In genomic region chr3:184129012-184129411, GRCh38 we compare ENCODE assay signal across 8 cellular contexts. TPM values are rescaled to one million over a fixed set of nuclear protein-coding genes. Genes with fewer than 3 reads are reported as not detected.
DNase-seq lines count a peak whose midpoint lies in the region; ATAC-seq, FAIRE-seq and TF ChIP-seq lines count a peak whose summit lies in the region.

No MANE protein-coding gene starts in this region.

- no peaks in the 10 kb centered on the region for H3K36me3 Mint-ChIP-seq in HFFc6 (ENCODE audit: low read depth)
- peaks cover 2% of the 10 kb centered on the region for H3K36me3 Mint-ChIP-seq in activated T-cell treated with anti-CD3 and anti-CD28 coated beads, Interleukin-2, amount 50 U/mL, for 24 hours (ENCODE audit: low read depth)
- no peaks in the 10 kb centered on the region for H3K36me3 Mint-ChIP-seq in mesothelial cell of epicardium

- no peaks in the 10 kb centered on the region for H3K27me3 Mint-ChIP-seq in HFFc6 (ENCODE audit: insufficient read depth)
- no peaks in the 10 kb centered on the region for H3K27me3 Mint-ChIP-seq in activated T-cell treated with anti-CD3 and anti-CD28 coated beads, Interleukin-2, amount 50 U/mL, for 24 hours
- no peaks in the 10 kb centered on the region for H3K27me3 Mint-ChIP-seq in mesothelial cell of epicardium (ENCODE audit: low read depth)

- CTCF ChIA-PET in SK-N-SH (lab: Yijun Ruan, JAX), result interaction anchor here (0.6 to 1.8 kb wide), 3 partner anchors 77 to 121 kb away, joined by 3 to 6 read pairs (median 4); partner anchors contain the start of gene EEF1AKMT4

- intact Hi-C loops in transverse colon (cut with DNase I; ENCODE audit: low total_unique reads), result no loop called here

- in situ Hi-C loops in transverse colon (cut with MboI; ENCODE audit: low pct_ligation_motif_present in 1 of 4, low pct_unique_long_range_greater_than_20kb in 1 of 4, low sequenced_read_pairs in 3 of 4), result loop anchor here in 2 of 4 donors (25.0 kb wide), 2 partner anchors 108 to 242 kb away; partner anchors contain the start of genes ALG3 (in 1 of the 2), EEF1AKMT4 (in 1 of the 2), PARL (in 1 of the 2) and VWA5B2 (in 1 of the 2)

- H3K4me1 Mint-ChIP-seq in HFFc6 (ENCODE audit: low read depth), result peaks cover 28% of the 10 kb centered on the region
- H3K4me1 Mint-ChIP-seq in activated T-cell treated with anti-CD3 and anti-CD28 coated beads, Interleukin-2, amount 50 U/mL, for 24 hours (ENCODE audit: low read depth), result peaks cover 10% of the 10 kb centered on the region
- peaks cover 8% of the 10 kb centered on the region for H3K4me1 Mint-ChIP-seq in mesothelial cell of epicardium

- H3F3A ChIP-seq in SK-N-SH (replicated peaks; ENCODE audit: insufficient read depth), result peaks cover 6% of the 10 kb centered on the region

- TF ChIP-seq POLR2A in transverse colon (IDR thresholded peaks at IDR 0.05), result no peak

- TF ChIP-seq CTCF in D721Med (IDR thresholded peaks at IDR 0.05; ENCODE audit: insufficient read depth, missing control alignments) (peak; percentile 28), HFFc6 (IDR thresholded peaks at IDR 0.05) (peak; percentile 75), SK-N-SH (IDR thresholded peaks at IDR 0.05) (peak; percentile 52), hepatocyte (IDR thresholded peaks at IDR 0.05; ENCODE audit: poor library complexity) (peak; percentile 16), mesothelial cell of epicardium (IDR thresholded peaks at IDR 0.05; ENCODE audit: unreplicated experiment) (no peak), transverse colon (IDR thresholded peaks at IDR 0.05) (peak in 2 of 5 experiments; percentile 15 to 21)

- no peak overlapping the region for H3K4me2 ChIP-seq in SK-N-SH
- no peak overlapping the region for H3K4me2 ChIP-seq in hepatocyte

- H3K4me3 Mint-ChIP-seq in HFFc6 (no peak overlapping the region), mesothelial cell of epicardium (no peak overlapping the region)
- no peak overlapping the region for H3K4me3 Mint-ChIP-seq in activated T-cell treated with anti-CD3 and anti-CD28 coated beads, Interleukin-2, amount 50 U/mL, for 24 hours

- no peaks in the 10 kb centered on the region for H3K9me2 ChIP-seq in SK-N-SH
- H3K9me2 ChIP-seq in hepatocyte (replicated peaks; ENCODE audit: insufficient read depth), result no peaks in the 10 kb centered on the region

- H3K27me3 ChIP-seq in SK-N-SH (ENCODE audit: insufficient read depth) (no peaks in the 10 kb centered on the region), hepatocyte (no peaks in the 10 kb centered on the region), transverse colon (no peaks in the 10 kb centered on the region)

- H3K27ac Mint-ChIP-seq in HFFc6 (peak overlapping the region; percentile 35; the same call in 1 of the 2 replicates), mesothelial cell of epicardium (no peak overlapping the region)
- H3K27ac Mint-ChIP-seq in activated T-cell treated with anti-CD3 and anti-CD28 coated beads, Interleukin-2, amount 50 U/mL, for 24 hours, result no peak overlapping the region

- WGBS in SK-N-SH (ENCODE audit: low lambda C conversion rate), result 40% methylated on average over 1 of the region's 2 CpGs
- WGBS in hepatocyte (ENCODE audit: low lambda C conversion rate, missing lambda C conversion rate), result 12% methylated on average over 2 of the region's 2 CpGs
- 39% methylated on average over 2 of the region's 2 CpGs; no CpG with 5 or more reads in 1 of the 2 donors for WGBS in transverse colon (ENCODE audit: low coverage in 1 of 2), 2 donors

- H3K4me1 ChIP-seq in SK-N-SH (ENCODE audit: control insufficient read depth in 1 of 2, insufficient read depth in 2 of 2, low read depth in 1 of 2, low read length in 1 of 2), result peaks cover 0 to 2% of the 10 kb centered on the region in 2 experiments; a peak in 3 of 4 replicates
- peaks cover 5% of the 10 kb centered on the region for H3K4me1 ChIP-seq in hepatocyte (ENCODE audit: insufficient read depth)
- H3K4me1 ChIP-seq in transverse colon, result peaks cover 0 to 5% (median 3%) of the 10 kb centered on the region in 4 donors

- no peak overlapping the region for H3K4me3 ChIP-seq in SK-N-SH (ENCODE audit: low read depth in 2 of 2, low read length in 1 of 2)
- no peak overlapping the region for H3K4me3 ChIP-seq in hepatocyte
- H3K4me3 ChIP-seq in transverse colon, result no peak overlapping the region

- H3K36me3 ChIP-seq in SK-N-SH (replicated peaks in 1 of 2; ENCODE audit: control insufficient read depth in 1 of 2, insufficient read depth in 2 of 2, low read length in 1 of 2) (no peaks in the 10 kb centered on the region), hepatocyte (replicated peaks; ENCODE audit: insufficient read depth, low read depth) (no peaks in the 10 kb centered on the region), transverse colon (no peaks in the 10 kb centered on the region)

- no peak for DNase-seq in D721Med (ENCODE audit: insufficient read length, low spot score)
- DNase-seq in HFFc6, result peak; percentile 60
- DNase-seq in SK-N-SH, result peak; percentile 44
- peak; percentile 40 for DNase-seq in hepatocyte (ENCODE audit: low spot score)
- no peak for DNase-seq in activated T-cell treated with anti-CD3 and anti-CD28 coated beads, Interleukin-2, amount 50 U/mL, for 24 hours
- no peak for DNase-seq in mesothelial cell of epicardium (ENCODE audit: low spot score in 2 of 2, unreplicated experiment in 2 of 2)
- no peak for DNase-seq in transverse colon

- ATAC-seq in GM19328 (IDR thresholded peaks at IDR 0.05; ENCODE audit: unreplicated experiment), result no peak

- H3K27ac ChIP-seq in SK-N-SH (ENCODE audit: low read depth in 2 of 2, low read length in 1 of 2) (no peak overlapping the region), hepatocyte (no peak overlapping the region), transverse colon (no peak overlapping the region)

- H4K20me1 ChIP-seq in SK-N-SH (ENCODE audit: insufficient read depth) (no peaks in the 10 kb centered on the region), hepatocyte (ENCODE audit: insufficient read depth, poor library complexity, severe bottlenecking) (no peaks in the 10 kb centered on the region)

- H3K9ac ChIP-seq in SK-N-SH, result no peak overlapping the region

- H3K9me3 Mint-ChIP-seq in HFFc6 (no peaks in the 10 kb centered on the region), mesothelial cell of epicardium (no peaks in the 10 kb centered on the region)
- H3K9me3 Mint-ChIP-seq in activated T-cell treated with anti-CD3 and anti-CD28 coated beads, Interleukin-2, amount 50 U/mL, for 24 hours, result no peaks in the 10 kb centered on the region

- no peaks in the 10 kb centered on the region for H3K79me2 ChIP-seq in SK-N-SH (ENCODE audit: insufficient read depth)
- H3K79me2 ChIP-seq in hepatocyte, result no peaks in the 10 kb centered on the region

- FAIRE-seq in D721Med (lab: Jason Lieb, UNC), result no peak

- POLR2A ChIA-PET in SK-N-SH (lab: Yijun Ruan, JAX), result no interaction called here

- H3K9me3 ChIP-seq in SK-N-SH, result no peaks in the 10 kb centered on the region
- H3K9me3 ChIP-seq in hepatocyte (ENCODE audit: low read depth), result no peaks in the 10 kb centered on the region
- no peaks in the 10 kb centered on the region for H3K9me3 ChIP-seq in transverse colon

- TF ChIP-seq EP300 in SK-N-SH (IDR thresholded peaks at IDR 0.05; ENCODE audit: borderline replicate concordance in 1 of 2, low read depth in 1 of 2, low read length in 1 of 2), result no peak
- no peak for TF ChIP-seq EP300 in transverse colon (IDR thresholded peaks at IDR 0.05; ENCODE audit: low read depth)

- H2AFZ ChIP-seq in SK-N-SH (ENCODE audit: low read depth) (no peak overlapping the region), hepatocyte (no peak overlapping the region)

- peak; percentile 50 for TF ChIP-seq RAD21 in SK-N-SH (IDR thresholded peaks at IDR 0.05; ENCODE audit: low read length)

RNA-seq across cellular contexts. Expression of gene EIF2B5, which starts 6.1 kb away (rescaled TPM):
- 10 to 100 TPM; 27.5 to 33.1 (median 31.4) TPM for total RNA-seq in HFFc6 (2021; fragmentation: NEBNext Ultra II Directional; extraction: Animal tissue kit (Norgen Biotek cat#: 25700))
- 46.8 and 61.5 TPM in 2 replicates for polyA plus RNA-seq in SK-N-SH (2012; rRNA removed)
- 36.1 and 42.9 TPM in 2 replicates for polyA plus RNA-seq in SK-N-SH (2012; cell fraction: cytosol; rRNA removed)
- polyA plus RNA-seq in SK-N-SH (2012; cell fraction: nucleus; rRNA removed), result 113 and 133 TPM in 2 replicates
- total RNA-seq in hepatocyte, result 34.6 and 35.0 TPM in 2 replicates
- 35.6 and 41.0 TPM in 2 replicates for polyA plus RNA-seq in hepatocyte
- 38.2 to 42.2 TPM (median 39.0 TPM) in 3 replicates for total RNA-seq in mesothelial cell of epicardium
- 10 to 100 TPM; 45.1 to 49.7 (median 48.1) TPM for total RNA-seq in transverse colon

RNA-seq across cellular contexts. Expression of gene DVL3, which starts 26.2 kb away (rescaled TPM):
- total RNA-seq in HFFc6 (2021; fragmentation: NEBNext Ultra II Directional; extraction: Animal tissue kit (Norgen Biotek cat#: 25700)), result 10 to 100 TPM; 59.2 to 73.5 (median 64.9) TPM
- polyA plus RNA-seq in SK-N-SH (2012; rRNA removed) (29.6 and 30.1 TPM in 2 replicates), hepatocyte (121 and 154 TPM in 2 replicates)
- polyA plus RNA-seq in SK-N-SH (2012; cell fraction: cytosol; rRNA removed), result 16.3 and 19.3 TPM in 2 replicates
- 117 and 125 TPM in 2 replicates for polyA plus RNA-seq in SK-N-SH (2012; cell fraction: nucleus; rRNA removed)
- total RNA-seq in hepatocyte (45.9 and 49.1 TPM in 2 replicates), mesothelial cell of epicardium (158 to 162 TPM (median 159 TPM) in 3 replicates), transverse colon (100 to 1,000 TPM in 1 of 4 donors, 10 to 100 TPM in 3; 54.1 to 174 (median 65.7) TPM)

RNA-seq across cellular contexts. Expression of gene HTR3E, which starts 32.1 kb away (rescaled TPM):
- not detected for total RNA-seq in HFFc6 (2021; fragmentation: NEBNext Ultra II Directional; extraction: Animal tissue kit (Norgen Biotek cat#: 25700))
- polyA plus RNA-seq in SK-N-SH (2012; rRNA removed), result not detected in 2 replicates
- polyA plus RNA-seq in SK-N-SH (2012; cell fraction: cytosol; rRNA removed), result not detected in 2 replicates
- polyA plus RNA-seq in SK-N-SH (2012; cell fraction: nucleus; rRNA removed), result not detected in 2 replicates
- not detected in 2 replicates for total RNA-seq in hepatocyte
- polyA plus RNA-seq in hepatocyte, result not detected in 2 replicates
- not detected in 3 replicates for total RNA-seq in mesothelial cell of epicardium
- total RNA-seq in transverse colon, result 1 to 10 TPM in 2 of 4 donors, under 1 TPM in 1, not detected in 1; 0.80 to 1.8 (median 1.3) TPM

RNA-seq across cellular contexts. Expression of gene AP2M1, which starts 45.6 kb away (rescaled TPM):
- 100 to 1,000 TPM; 796 to 849 (median 832) TPM for total RNA-seq in HFFc6 (2021; fragmentation: NEBNext Ultra II Directional; extraction: Animal tissue kit (Norgen Biotek cat#: 25700))
- polyA plus RNA-seq in SK-N-SH (2012; rRNA removed) (645 and 759 TPM in 2 replicates), hepatocyte (389 and 436 TPM in 2 replicates)
- 537 and 665 TPM in 2 replicates for polyA plus RNA-seq in SK-N-SH (2012; cell fraction: cytosol; rRNA removed)
- polyA plus RNA-seq in SK-N-SH (2012; cell fraction: nucleus; rRNA removed), result 480 and 683 TPM in 2 replicates
- total RNA-seq in hepatocyte (222 and 243 TPM in 2 replicates), mesothelial cell of epicardium (247 to 261 TPM (median 254 TPM) in 3 replicates), transverse colon (100 to 1,000 TPM; 153 to 318 (median 182) TPM)

RNA-seq across cellular contexts. Expression of gene ABCF3, which starts 57.0 kb away (rescaled TPM):
- 10 to 100 TPM; 53.3 to 70.9 (median 63.4) TPM for total RNA-seq in HFFc6 (2021; fragmentation: NEBNext Ultra II Directional; extraction: Animal tissue kit (Norgen Biotek cat#: 25700))
- 55.6 and 59.2 TPM in 2 replicates for polyA plus RNA-seq in SK-N-SH (2012; rRNA removed)
- polyA plus RNA-seq in SK-N-SH (2012; cell fraction: cytosol; rRNA removed), result 23.3 and 30.6 TPM in 2 replicates
- 148 and 153 TPM in 2 replicates for polyA plus RNA-seq in SK-N-SH (2012; cell fraction: nucleus; rRNA removed)
- total RNA-seq in hepatocyte, result 31.6 and 33.1 TPM in 2 replicates
- 62.7 and 68.8 TPM in 2 replicates for polyA plus RNA-seq in hepatocyte
- 65.7 to 67.9 TPM (median 67.8 TPM) in 3 replicates for total RNA-seq in mesothelial cell of epicardium
- 100 to 1,000 TPM in 2 of 4 donors, 10 to 100 TPM in 2; 58.6 to 286 (median 133) TPM for total RNA-seq in transverse colon

Comparison
In these comparisons a context has a peak if more than half of its experiments do, and no peak if none do; other contexts are left out.
1. DNase-seq: peak in HFFc6 (single experiment), SK-N-SH (single experiment) and hepatocyte (single experiment); none in D721Med (single experiment), activated T-cell treated with anti-CD3 and anti-CD28 coated beads, Interleukin-2, amount 50 U/mL, for 24 hours (single experiment), mesothelial cell of epicardium (0 of 2) and transverse colon (single experiment).